ENCODE assay signal across 8 cellular contexts in genomic region chr5:145697251-145698016, GRCh38.
DNase-seq lines count a peak whose midpoint lies in the region; ATAC-seq and TF ChIP-seq lines count a peak whose summit lies in the region.

No MANE protein-coding gene starts in this region.

- H3K36me3 Mint-ChIP-seq in activated naive CD4-positive, alpha-beta T cell treated with anti-CD3 and anti-CD28 coated beads for 36 hours (ENCODE audit: low read depth) = no peaks in the 10 kb centered on the region
- no peaks in the 10 kb centered on the region for H3K36me3 Mint-ChIP-seq in endothelial cell (ENCODE audit: low read depth, unreplicated experiment)

- H3K4me1 ChIP-seq in gastrocnemius medialis = no peaks in the 10 kb centered on the region

- H3K4me1 Mint-ChIP-seq in activated naive CD4-positive, alpha-beta T cell treated with anti-CD3 and anti-CD28 coated beads for 36 hours (ENCODE audit: low read depth) = no peaks in the 10 kb centered on the region
- H3K4me1 Mint-ChIP-seq in endothelial cell (ENCODE audit: unreplicated experiment) = peaks cover 12% of the 10 kb centered on the region

- no peak overlapping the region for H3K27ac ChIP-seq in gastrocnemius medialis

- WGBS in lower leg skin, 2 donors = 62 to 73% methylated on average over 4 of the region's 4 CpGs

- TF ChIP-seq CTCF in NB4 (IDR thresholded peaks at IDR 0.05; ENCODE audit: low read depth, low read length) (peak; percentile 57), endothelial cell (IDR thresholded peaks at IDR 0.05; ENCODE audit: unreplicated experiment) (peak; percentile 44), gastrocnemius medialis (IDR thresholded peaks at IDR 0.05 in 4 of 5, conservative IDR thresholded peaks at IDR 0.05 in 1 of 5) (peak in 3 of 5 experiments; percentile 18 to 32 (median 19)), lower leg skin (IDR thresholded peaks at IDR 0.05) (no peak)

- H3K4me3 Mint-ChIP-seq in activated naive CD4-positive, alpha-beta T cell treated with anti-CD3 and anti-CD28 coated beads for 36 hours = no peak overlapping the region
- no peak overlapping the region for H3K4me3 Mint-ChIP-seq in endothelial cell (ENCODE audit: unreplicated experiment)

- H3K27me3 ChIP-seq in gastrocnemius medialis = no peaks in the 10 kb centered on the region

- no peaks in the 10 kb centered on the region for H3K9me3 ChIP-seq in gastrocnemius medialis

- in situ Hi-C loops in gastrocnemius medialis (cut with MboI; ENCODE audit: low sequenced_read_pairs in 4 of 4) = loop anchor here (25.0 kb wide), 1 partner anchor 365 kb away; no protein-coding TSS in a partner anchor

- DNase-seq in activated naive CD4-positive, alpha-beta T cell treated with anti-CD3 and anti-CD28 coated beads for 36 hours = peak; percentile 29
- DNase-seq in activated naive CD4-positive, alpha-beta T cell (lab: John Stamatoyannopoulos, UW) = no peak
- peak; percentile 67 for DNase-seq in H4 (ENCODE audit: low spot score)
- DNase-seq in NB4 (ENCODE audit: low read depth) = peak; percentile 61
- DNase-seq in endothelial cell (ENCODE audit: low spot score) = peak; percentile 29
- no peak for DNase-seq in gastrocnemius medialis
- DNase-seq in NCI-H2227 (lab: John Stamatoyannopoulos, UW; ENCODE audit: unreplicated experiment) = no peak
- DNase-seq in lower leg skin (ENCODE audit: low spot score in 2 of 2) = no peak

- TF ChIP-seq POLR2A in NB4 (IDR thresholded peaks at IDR 0.05; ENCODE audit: extremely low read depth, insufficient read length) = no peak
- TF ChIP-seq POLR2A in gastrocnemius medialis (IDR thresholded peaks at IDR 0.05) = no peak
- no peak for TF ChIP-seq POLR2A in lower leg skin (IDR thresholded peaks at IDR 0.05)

- no peaks in the 10 kb centered on the region for H3K9me3 Mint-ChIP-seq in activated naive CD4-positive, alpha-beta T cell treated with anti-CD3 and anti-CD28 coated beads for 36 hours
- H3K9me3 Mint-ChIP-seq in endothelial cell (ENCODE audit: unreplicated experiment) = no peaks in the 10 kb centered on the region

- no peaks in the 10 kb centered on the region for H3K27me3 Mint-ChIP-seq in activated naive CD4-positive, alpha-beta T cell treated with anti-CD3 and anti-CD28 coated beads for 36 hours (ENCODE audit: low read depth)
- H3K27me3 Mint-ChIP-seq in endothelial cell (ENCODE audit: unreplicated experiment) = peaks cover 1% of the 10 kb centered on the region

- intact Hi-C loops in activated naive CD4-positive, alpha-beta T cell treated with anti-CD3 and anti-CD28 coated beads for 36 hours (cut with micrococcal nuclease) = loop anchor here (1.0 to 5.0 kb wide), 4 partner anchors 130 to 730 kb away; no protein-coding TSS in a partner anchor
- intact Hi-C loops in gastrocnemius medialis (cut with DNase I; ENCODE audit: low total_unique reads) (loop anchor here (5.0 kb wide), 1 partner anchor 350 kb away; no protein-coding TSS in a partner anchor), lower leg skin (cut with DNase I; ENCODE audit: low total_unique reads) (no loop called here)

- CTCF ChIA-PET in activated naive CD4-positive, alpha-beta T cell treated with anti-CD3 and anti-CD28 coated beads for 36 hours (lab: Charles Lee) = interaction anchor here (0.6 to 1.3 kb wide), 3 partner anchors 11 to 130 kb away, joined by 3 to 5 read pairs (median 4); no protein-coding TSS in a partner anchor

- no peak overlapping the region for H3K27ac Mint-ChIP-seq in activated naive CD4-positive, alpha-beta T cell treated with anti-CD3 and anti-CD28 coated beads for 36 hours
- no peak overlapping the region for H3K27ac Mint-ChIP-seq in endothelial cell (ENCODE audit: unreplicated experiment)

- no peaks in the 10 kb centered on the region for H3K36me3 ChIP-seq in gastrocnemius medialis

- H3K4me3 ChIP-seq in NB4 (ENCODE audit: low read depth, low read length) = no peak overlapping the region
- no peak overlapping the region for H3K4me3 ChIP-seq in gastrocnemius medialis
- no peak overlapping the region for H3K4me3 ChIP-seq in lower leg skin (ENCODE audit: low read depth, poor library complexity, severe bottlenecking)

- no peak for ATAC-seq in gastrocnemius medialis

Comparison
In these comparisons a context has a peak if more than half of its experiments do, and no peak if none do; other contexts are left out.
1. DNase-seq: peak in activated naive CD4-positive, alpha-beta T cell treated with anti-CD3 and anti-CD28 coated beads for 36 hours (single experiment), H4 (single experiment), NB4 (single experiment) and endothelial cell (single experiment); none in activated naive CD4-positive, alpha-beta T cell (0 of 4), gastrocnemius medialis (0 of 2), NCI-H2227 (single experiment) and lower leg skin (0 of 2).
2. CTCF ChIP-seq: peak in NB4 (single experiment), endothelial cell (single experiment) and gastrocnemius medialis (3 of 5); none in lower leg skin (0 of 3).